In the genomic region with DNA sequence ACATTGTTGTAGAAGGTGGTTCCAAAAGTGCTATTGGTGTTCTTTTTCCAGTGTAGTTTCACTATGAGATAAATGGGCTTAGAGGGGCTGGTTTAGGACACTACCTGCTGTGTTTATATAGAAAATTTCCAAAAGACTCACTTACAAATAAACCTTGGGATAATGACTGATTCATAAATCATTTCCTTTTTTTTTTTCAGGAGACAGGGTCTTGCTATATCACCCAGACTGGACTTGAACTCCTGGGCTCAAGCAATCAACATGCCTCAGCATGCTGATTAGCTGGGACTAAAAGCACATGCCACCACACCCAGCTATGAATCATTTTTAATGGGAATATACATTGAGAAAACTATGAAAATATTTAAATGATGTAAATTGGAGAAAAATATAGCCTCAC, we compare ENCODE assay signal across 19 cellular contexts.
A peak's percentile ranks its signal among the peaks of the same experiment; 100 is the strongest.
DNase-seq lines count a peak whose midpoint lies in the region; ATAC-seq and TF ChIP-seq lines count a peak whose summit lies in the region.
"Had no signal": no experiment of that assay in that cellular context is flagged by ENCODE, and none has a peak within 500 bp of the region (broad histone marks: within the 10 kb centered on the region; RNA-seq: fewer than 3 reads in every experiment).

No MANE protein-coding gene starts in this region.

- POLR2A ChIA-PET in HEK293 (lab: Yijun Ruan, JAX): no interaction called here

- dilution Hi-C loops in mammary epithelial cell (cut with HindIII; ENCODE audit: low sequenced_read_pairs): no loop called here

- H3K4me3 ChIP-seq in HEK293 (ENCODE audit: low read depth, low read length): no peak overlapping the region
- no peak overlapping the region for H3K4me3 ChIP-seq in Karpas-422 (ENCODE audit: low read length)
- H3K4me3 ChIP-seq in mammary epithelial cell (replicated peaks in 1 of 3; ENCODE audit: insufficient read depth in 1 of 3, low read depth in 2 of 3, low read length in 3 of 3): no peak overlapping the region
- no peak overlapping the region for H3K4me3 ChIP-seq in WERI-Rb-1 (ENCODE audit: low read depth, low read length)
- H3K4me3 ChIP-seq: GM12878 had no signal

- no TSS peak for BruUV-seq in mammary epithelial cell (replicated peaks; lab: Mats Ljungman, UMichigan)

- H3K9me3 ChIP-seq in HEK293 (ENCODE audit: control insufficient read depth, insufficient read depth, low read depth, low read length) (no peaks in the 10 kb centered on the region), Karpas-422 (ENCODE audit: low read length) (no peaks in the 10 kb centered on the region), mammary epithelial cell (replicated peaks; ENCODE audit: insufficient read depth, low read length) (no peaks in the 10 kb centered on the region), WERI-Rb-1 (ENCODE audit: severe bottlenecking) (no peaks in the 10 kb centered on the region)
- H3K9me3 ChIP-seq: BE2C had no signal

- H3K36me3 ChIP-seq in HEK293 (ENCODE audit: control insufficient read depth in 2 of 2, insufficient read depth in 1 of 2, low read length in 2 of 2) (no peaks in the 10 kb centered on the region), Karpas-422 (ENCODE audit: insufficient read depth, low read length) (no peaks in the 10 kb centered on the region), mammary epithelial cell (ENCODE audit: insufficient read depth, low read length) (no peaks in the 10 kb centered on the region), WERI-Rb-1 (no peaks in the 10 kb centered on the region)
- H3K36me3 ChIP-seq: BE2C had no signal

- H3K27ac ChIP-seq in HEK293 (ENCODE audit: extremely low read depth, low read depth, low read length) (no peak overlapping the region), Karpas-422 (ENCODE audit: low read length) (no peak overlapping the region), mammary epithelial cell (ENCODE audit: insufficient read depth, low read depth, low read length) (no peak overlapping the region), epithelial cell of prostate (peak overlapping the region; percentile 43), WERI-Rb-1 (no peak overlapping the region)
- H3K27ac ChIP-seq: HL-60 had no signal

- no peak for ATAC-seq in GM19467 (IDR thresholded peaks at IDR 0.05; ENCODE audit: unreplicated experiment)
- ATAC-seq: GM12878 had no signal

- H3K4me2 ChIP-seq in Karpas-422 (ENCODE audit: low read depth, low read length, poor library complexity, severe bottlenecking) (no peak overlapping the region), mammary epithelial cell (ENCODE audit: insufficient read depth, low read depth, low read length) (peak overlapping the region; percentile 41)

- H3K27me3 ChIP-seq in Karpas-422 (ENCODE audit: low read length) (no peaks in the 10 kb centered on the region), mammary epithelial cell (ENCODE audit: insufficient read depth, low read length) (no peaks in the 10 kb centered on the region), WERI-Rb-1 (ENCODE audit: insufficient read depth, low read depth, severe bottlenecking) (no peaks in the 10 kb centered on the region)
- H3K27me3 ChIP-seq: BE2C had no signal

- H4K20me1 ChIP-seq in Karpas-422 (ENCODE audit: insufficient read depth, low read depth, low read length) (no peaks in the 10 kb centered on the region), mammary epithelial cell (ENCODE audit: insufficient read depth, low read length) (no peaks in the 10 kb centered on the region)

- no peaks in the 10 kb centered on the region for H3K9me2 ChIP-seq in Karpas-422 (replicated peaks; ENCODE audit: insufficient read depth, low read length)

- H3K79me2 ChIP-seq in Karpas-422 (ENCODE audit: low read length) (no peaks in the 10 kb centered on the region), mammary epithelial cell (ENCODE audit: insufficient read depth, low read length) (no peaks in the 10 kb centered on the region)

- no peak for TF ChIP-seq CTCF in HEK293 (tag by site-specific recombination; IDR thresholded peaks at IDR 0.05)
- no peak for TF ChIP-seq CTCF in mammary epithelial cell (conservative IDR thresholded peaks at IDR 0.05 in 1 of 2, IDR thresholded peaks at IDR 0.05 in 1 of 2; ENCODE audit: extremely low read depth in 1 of 2, insufficient read depth in 1 of 2, low read depth in 1 of 2, low read length in 2 of 2)
- no peak for TF ChIP-seq CTCF in WERI-Rb-1 (IDR thresholded peaks at IDR 0.05; ENCODE audit: low read depth, low read length)

- in situ Hi-C loops in mammary epithelial cell (cut with MboI; ENCODE audit: low sequenced_read_pairs in 2 of 2): no loop called here

- CTCF ChIA-PET in HEK293 (lab: Yijun Ruan, JAX): interaction anchor here (0.7 kb wide), 1 partner anchor 34 kb away, joined by 3 read pairs; no protein-coding TSS in a partner anchor
- CTCF ChIA-PET in mammary epithelial cell (lab: Charles Lee; ENCODE audit: low non-redundant PET): no interaction called here

- intact Hi-C loops in mammary epithelial cell (cut with micrococcal nuclease): no loop called here

- DNase-seq in Karpas-422 (no peak), mammary epithelial cell (peak; percentile 72), epithelial cell of prostate (ENCODE audit: low read depth, low spot score) (peak; percentile 14), NCI-H146 (lab: John Stamatoyannopoulos, UW) (no peak), WERI-Rb-1 (no peak)
- DNase-seq: BE2C; C1 segment of cervical spinal cord; CD4-positive, CD25-positive, alpha-beta regulatory T cell; CD8-positive, alpha-beta memory T cell; COR-L47; DMS 273 treated with DMSO at 0.1 percent for 48 hours; DMS53; DND-41; EL; H9 had no signal

- H2AFZ ChIP-seq in Karpas-422 (ENCODE audit: low read length) (0 out of 2 replicates have a peak overlapping the region, but pooled peaks have one; percentile 38), mammary epithelial cell (ENCODE audit: low read depth, low read length) (peak overlapping the region; percentile 78)

- no peak overlapping the region for H3K9ac ChIP-seq in Karpas-422 (ENCODE audit: low read length)
- H3K9ac ChIP-seq in mammary epithelial cell (ENCODE audit: insufficient read depth, low read length): no peak overlapping the region

- H3K4me1 ChIP-seq in HEK293 (ENCODE audit: control insufficient read depth, insufficient read depth, low read length) (no peaks in the 10 kb centered on the region), Karpas-422 (ENCODE audit: low read length) (no peaks in the 10 kb centered on the region), mammary epithelial cell (ENCODE audit: insufficient read depth, low read length) (peaks cover 10% of the 10 kb centered on the region)

TF ChIP-seq in HEK293, 187 proteins besides CTCF, POLR2A, EP300 and RAD21:
- TF ChIP-seq ZNF555 (tag by site-specific recombination; conservative IDR thresholded peaks at IDR 0.05) (no peak), TRIM28 (IDR thresholded peaks at IDR 0.05; ENCODE audit: borderline replicate concordance, low read length) (peak; percentile 52; the same call in 1 of the 2 replicates), FEZF1 (tag by site-specific recombination; IDR thresholded peaks at IDR 0.05) (peak; percentile 82)

Comparison
In these comparisons a context has a peak if more than half of its experiments do, and no peak if none do; other contexts are left out.
1. DNase-seq: peak in mammary epithelial cell (single experiment) and epithelial cell of prostate (single experiment); none in Karpas-422 (single experiment), NCI-H146 (single experiment) and WERI-Rb-1 (single experiment).